17 cellular contexts compared by ENCODE assay signal in the genomic region with DNA sequence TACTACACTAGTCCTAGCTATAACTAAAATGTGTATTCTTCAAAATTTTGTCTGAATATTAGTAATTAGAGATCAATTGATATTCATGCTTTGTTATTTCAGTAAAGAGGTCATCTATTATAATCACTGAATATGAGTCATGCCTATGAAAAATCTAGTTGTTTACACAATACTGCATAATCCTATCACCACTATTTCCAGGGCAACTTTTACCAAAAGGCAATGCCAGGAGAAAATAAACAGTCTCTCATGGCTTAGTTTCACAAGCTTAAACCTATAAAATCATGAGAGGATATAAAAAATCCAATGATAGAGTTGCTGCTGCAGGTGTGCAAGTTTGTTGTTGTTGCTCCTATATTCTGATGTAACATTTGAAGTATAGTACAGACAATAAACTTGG.
"Had no signal": no experiment of that assay in that cellular context is flagged by ENCODE, and none has a peak within 500 bp of the region (broad histone marks: within the 10 kb centered on the region; RNA-seq: fewer than 3 reads in every experiment).

No MANE protein-coding gene starts in this region.

- H3K9me3 ChIP-seq: ascending aorta, gastroesophageal sphincter, heart left ventricle, left ventricle myocardium inferior, thyroid gland had no signal

- H3K27ac ChIP-seq: ascending aorta, gastroesophageal sphincter, heart left ventricle, left ventricle myocardium inferior, thyroid gland had no signal

- H3K36me3 ChIP-seq: ascending aorta, gastroesophageal sphincter, heart left ventricle, left ventricle myocardium inferior, thyroid gland had no signal

- H3K4me3 ChIP-seq: ascending aorta, gastroesophageal sphincter, heart left ventricle, left ventricle myocardium inferior, thyroid gland had no signal

- H3K4me1 ChIP-seq: ascending aorta, gastroesophageal sphincter had no signal

- ATAC-seq: activated CD8-positive, alpha-beta T cell treated with anti-CD3 and anti-CD28 coated beads for 36 hours; activated naive CD8-positive, alpha-beta T cell treated with anti-CD3 and anti-CD28 coated beads, Interleukin-2, amount 50 U/mL, for 24 hours; activated T-cell treated with anti-CD3 and anti-CD28 coated beads, Interleukin-2, amount 50 U/mL, for 4 hours; gastroesophageal sphincter; heart left ventricle had no signal

- DNase-seq: activated CD4-positive, alpha-beta T cell treated with anti-CD3 and anti-CD28 coated beads, Interleukin-2, amount 10 ng/mL, durations not matched to agents 24 days and 14 days; activated CD8-positive, alpha-beta T cell treated with anti-CD3 and anti-CD28 coated beads for 36 hours; activated naive CD4-positive, alpha-beta T cell treated with anti-CD3 and anti-CD28 coated beads for 36 hours; activated naive CD8-positive, alpha-beta T cell treated with anti-CD3 and anti-CD28 coated beads, Interleukin-2, amount 50 U/mL, for 24 hours; activated T-cell treated with anti-CD3 and anti-CD28 coated beads, Interleukin-2, amount 50 U/mL, for 4 hours; cerebellar nuclear complex; effector CD4-positive, alpha-beta T cell; heart left ventricle; left ventricle myocardium inferior; occipital lobe; stimulated activated CD4-positive, alpha-beta T cell treated with anti-CD3 and anti-CD28 coated beads, Interleukin-12 subunit alpha, Interleukin-12 subunit beta, amount 100 ng/mL, for 4 hours; stimulated activated CD4-positive, alpha-beta T cell treated with anti-CD3 and anti-CD28 coated beads, Interleukin-1b, Interleukin-23, amount 100 ng/mL, for 48 hours; stimulated activated naive CD4-positive, alpha-beta T cell treated with Interleukin-2 at 50 U/mL for 16 hours; T1000 had no signal

- H3K27me3 ChIP-seq: ascending aorta, gastroesophageal sphincter, heart left ventricle, thyroid gland had no signal
